ENCODE assay signal across 19 cellular contexts in the genomic region with DNA sequence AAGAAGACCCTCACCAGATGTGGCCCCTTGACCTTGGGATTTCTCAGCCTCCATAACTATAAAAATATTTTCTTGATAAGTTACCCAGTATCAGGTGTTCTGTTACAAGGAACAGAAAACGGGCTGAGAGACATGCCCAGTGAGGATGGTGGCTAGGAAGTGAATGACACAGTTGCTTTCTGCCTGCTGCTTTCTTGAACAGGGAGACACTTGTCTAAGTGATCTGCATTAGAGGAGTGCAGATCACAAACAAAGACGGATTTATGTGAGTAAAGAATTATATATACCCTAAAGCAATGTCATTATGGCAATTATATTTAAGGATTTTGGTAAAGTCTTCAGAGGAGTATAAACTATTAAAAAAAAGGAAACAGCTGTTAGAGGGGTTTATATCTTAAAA.
DNase-seq lines count a peak whose midpoint lies in the region; TF ChIP-seq lines count a peak whose summit lies in the region.
"Had no signal": no experiment of that assay in that cellular context is flagged by ENCODE, and none has a peak within 500 bp of the region (broad histone marks: within the 10 kb centered on the region; RNA-seq: fewer than 3 reads in every experiment).

No MANE protein-coding gene starts in this region.

- H3K4me3 ChIP-seq in Caco-2 (ENCODE audit: low read depth, low read length) (no peak overlapping the region), mesendoderm (ENCODE audit: low read length) (no peak overlapping the region)
- H3K4me3 ChIP-seq: BLaER1, GM12878, GM23248 had no signal

- H3K27me3 ChIP-seq in Caco-2 (replicated peaks; ENCODE audit: control insufficient read depth, insufficient read depth, low read length) (no peaks in the 10 kb centered on the region), mesendoderm (ENCODE audit: insufficient read depth, low read length, poor library complexity) (no peaks in the 10 kb centered on the region)
- H3K27me3 ChIP-seq: BLaER1 had no signal

- H3K27ac ChIP-seq in mesendoderm (ENCODE audit: low read depth, low read length) = no peak overlapping the region
- H3K27ac ChIP-seq: BLaER1, C4-2B, GM23248 had no signal

- no CpG with 5 or more reads among the region's 2 CpGs for WGBS in mesendoderm (ENCODE audit: extremely low coverage, insufficient coverage, low lambda C conversion rate)

- no peaks in the 10 kb centered on the region for H3K79me2 ChIP-seq in mesendoderm (ENCODE audit: control insufficient read depth, insufficient read depth, low read length)

- H3K4me2 ChIP-seq in mesendoderm (ENCODE audit: low read length) = no peak overlapping the region
- H3K4me2 ChIP-seq: BLaER1 had no signal

- H3K9me3 Mint-ChIP-seq in Caco-2 (ENCODE audit: unreplicated experiment) (peaks cover 12% of the 10 kb centered on the region), type B pancreatic cell (no peaks in the 10 kb centered on the region)
- H3K9me3 Mint-ChIP-seq: CD8-positive, alpha-beta T cell had no signal

- no TSS peak for BruUV-seq in Caco-2 (replicated peaks; lab: Mats Ljungman, UMichigan)

- H3K27ac Mint-ChIP-seq in Caco-2 (ENCODE audit: unreplicated experiment) = peak overlapping the region; percentile 19
- no peak overlapping the region for H3K27ac Mint-ChIP-seq in type B pancreatic cell
- H3K27ac Mint-ChIP-seq: B cell; CD4-positive, CD25-positive, alpha-beta regulatory T cell; CD8-positive, alpha-beta T cell had no signal

- no peaks in the 10 kb centered on the region for H3K36me3 ChIP-seq in Caco-2 (ENCODE audit: control insufficient read depth, insufficient read depth, low read length)
- H3K36me3 ChIP-seq in mesendoderm (ENCODE audit: control insufficient read depth, insufficient read depth, low read length) = no peaks in the 10 kb centered on the region
- H3K36me3 ChIP-seq: BLaER1 had no signal

- H3K9me3 ChIP-seq in Caco-2 = no peaks in the 10 kb centered on the region
- H3K9me3 ChIP-seq: BLaER1 had no signal

- peak overlapping the region; percentile 56 for H2BK5ac ChIP-seq in mesendoderm (ENCODE audit: low read length)

- H3K79me1 ChIP-seq in mesendoderm (ENCODE audit: low read length) = no peaks in the 10 kb centered on the region

- POLR2A ChIA-PET in Caco-2 (lab: Charles Lee) = no interaction called here

- H3K4me3 Mint-ChIP-seq in Caco-2 (ENCODE audit: unreplicated experiment) (no peak overlapping the region), type B pancreatic cell (no peak overlapping the region)
- H3K4me3 Mint-ChIP-seq: B cell; CD4-positive, CD25-positive, alpha-beta regulatory T cell; CD8-positive, alpha-beta T cell had no signal

- H3K36me3 Mint-ChIP-seq in Caco-2 (ENCODE audit: insufficient read depth, unreplicated experiment) = no peaks in the 10 kb centered on the region
- no peaks in the 10 kb centered on the region for H3K36me3 Mint-ChIP-seq in type B pancreatic cell
- H3K36me3 Mint-ChIP-seq: CD4-positive, CD25-positive, alpha-beta regulatory T cell; CD8-positive, alpha-beta T cell had no signal

- no peak overlapping the region for H3K23ac ChIP-seq in mesendoderm (ENCODE audit: low read length)

- H3K9ac ChIP-seq in mesendoderm (ENCODE audit: low read length) = no peak overlapping the region
- H3K9ac ChIP-seq: BLaER1, GM23248 had no signal

- H2AK5ac ChIP-seq in mesendoderm (ENCODE audit: low read length) = no peak overlapping the region

- CTCF ChIA-PET in Caco-2 (lab: Charles Lee) = no interaction called here

- DNase-seq in Caco-2 (no peak), RPMI7951 (ENCODE audit: low read depth) (peak; percentile 18), mesendoderm (no peak), DMS79 treated with DMSO at 0.1 percent for 48 hours (lab: John Stamatoyannopoulos, UW) (no peak), inferior parietal cortex (ENCODE audit: extremely low spot score) (no peak), type B pancreatic cell (ENCODE audit: extremely low spot score, unreplicated experiment) (no peak)
- DNase-seq in central memory CD4-positive, alpha-beta T cell = no peak
- DNase-seq: CD4-positive, CD25-positive, alpha-beta regulatory T cell; CD8-positive, alpha-beta T cell; DMS153; EL; GDM1; GM23248; H7; HCEC 1CT had no signal

- H3K4me1 Mint-ChIP-seq in Caco-2 (ENCODE audit: low read depth, unreplicated experiment) = peaks cover 38% of the 10 kb centered on the region
- H3K4me1 Mint-ChIP-seq in type B pancreatic cell (ENCODE audit: unreplicated experiment) = peaks cover 24% of the 10 kb centered on the region

- no peak overlapping the region for H4K8ac ChIP-seq in mesendoderm (ENCODE audit: low read depth, low read length)

- no peak overlapping the region for H3K56ac ChIP-seq in mesendoderm (ENCODE audit: low read length)

- no peak for TF ChIP-seq CTCF in Caco-2 (IDR thresholded peaks at IDR 0.05; ENCODE audit: insufficient read depth in 1 of 2, low read depth in 1 of 2, low read length in 1 of 2, severe bottlenecking in 1 of 2, unreplicated experiment in 1 of 2)
- TF ChIP-seq CTCF in type B pancreatic cell (conservative IDR thresholded peaks at IDR 0.05) = no peak

- no peak overlapping the region for H3K4ac ChIP-seq in mesendoderm (ENCODE audit: low read depth, low read length)

- H4K5ac ChIP-seq in mesendoderm (ENCODE audit: low read length) = no peak overlapping the region

- H2BK15ac ChIP-seq in mesendoderm (replicated peaks; ENCODE audit: low read depth) = peak overlapping the region; percentile 27

- intact Hi-C loops in Caco-2 (cut with micrococcal nuclease; ENCODE audit: unreplicated experiment) = no loop called here

- peak overlapping the region; percentile 87 for H3K18ac ChIP-seq in mesendoderm (ENCODE audit: low read length)

- H3K27me3 Mint-ChIP-seq in Caco-2 (ENCODE audit: insufficient read depth, unreplicated experiment) (no peaks in the 10 kb centered on the region), type B pancreatic cell (no peaks in the 10 kb centered on the region)
- H3K27me3 Mint-ChIP-seq: B cell; CD4-positive, CD25-positive, alpha-beta regulatory T cell had no signal

- H2BK120ac ChIP-seq in mesendoderm (ENCODE audit: low read depth, low read length) = peak overlapping the region; percentile 97

- H3K4me1 ChIP-seq in Caco-2 (peaks cover 35% of the 10 kb centered on the region), mesendoderm (ENCODE audit: control insufficient read depth, low read depth, low read length) (no peaks in the 10 kb centered on the region)
- H3K4me1 ChIP-seq: BLaER1 had no signal
